In genomic region chr12:68223067-68223747, GRCh38 we compare ENCODE assay signal across 8 cellular contexts. TPM values are rescaled to one million over a fixed set of nuclear protein-coding genes. Genes with fewer than 3 reads are reported as not detected.
DNase-seq lines count a peak whose midpoint lies in the region; ATAC-seq and TF ChIP-seq lines count a peak whose summit lies in the region.

No MANE protein-coding gene starts in this region.

- H3K27me3 ChIP-seq in A673 (replicated peaks; ENCODE audit: insufficient read depth, low read depth, low read length, poor library complexity), result peaks cover 35% of the 10 kb centered on the region

- H3K9me3 ChIP-seq in A673 (ENCODE audit: low read depth, low read length, poor library complexity, severe bottlenecking), result no peaks in the 10 kb centered on the region

- ATAC-seq in GM18861 (IDR thresholded peaks at IDR 0.05; ENCODE audit: unreplicated experiment) (peak; percentile 92), HG03103 (IDR thresholded peaks at IDR 0.05; ENCODE audit: low read depth, unreplicated experiment) (peak; percentile 93)

- no peaks in the 10 kb centered on the region for H3K4me1 ChIP-seq in A673 (ENCODE audit: insufficient read depth, low read length, poor library complexity, severe bottlenecking)

- DNase-seq in A673 (ENCODE audit: low spot score) (peak; percentile 88), NCI-H2227 treated with DMSO at 0.1 percent for 48 hours (lab: John Stamatoyannopoulos, UW) (peak; percentile 93), kidney tubule cell (ENCODE audit: low spot score) (peak; percentile 78)
- DNase-seq in activated CD4-positive, CD25-positive, alpha-beta regulatory T cell (lab: John Stamatoyannopoulos, UW), result peak; percentile 24 to 39 (median 36)
- DNase-seq in central memory CD4-positive, alpha-beta T cell, result peak; percentile 68
- peak; percentile 62 for DNase-seq in stimulated activated CD4-positive, alpha-beta T cell treated with anti-CD3 and anti-CD28 coated beads, Interleukin-2, amount 100 ng/mL, for 4 hours (ENCODE audit: low read depth)

- TF ChIP-seq CTCF in A673 (conservative IDR thresholded peaks at IDR 0.05; ENCODE audit: low read depth, low read length), result peak; percentile 90

- CTCF ChIA-PET in A673 (lab: Charles Lee), result interaction anchor here (1.2 to 2.2 kb wide), 2 partner anchors 94 to 867 kb away, joined by 4 to 8 read pairs; no protein-coding TSS in a partner anchor

- no TSS peak for BruUV-seq in A673 (replicated peaks; lab: Mats Ljungman, UMichigan)

- intact Hi-C loops in A673 (cut with micrococcal nuclease; ENCODE audit: unreplicated experiment), result loop anchor here (1.0 to 10.0 kb wide), 2 partner anchors 94 to 582 kb away; partner anchors contain the start of gene MDM2

- no peak overlapping the region for H3K4me3 ChIP-seq in A673 (ENCODE audit: low read depth, low read length, poor library complexity, severe bottlenecking)

- no peaks in the 10 kb centered on the region for H3K36me3 ChIP-seq in A673 (ENCODE audit: insufficient read depth, low read length, poor library complexity, severe bottlenecking)

- POLR2A ChIA-PET in A673 (lab: Charles Lee; ENCODE audit: low non-redundant PET), result no interaction called here

- H3K27ac ChIP-seq in A673 (ENCODE audit: low read depth, low read length, poor library complexity, severe bottlenecking), result no peak overlapping the region

RNA-seq across cellular contexts. Expression of gene IL26, which starts 2.4 kb away (rescaled TPM):
- total RNA-seq in A673 (2021), result not detected in 2 replicates

RNA-seq across cellular contexts. Expression of gene IL22, which starts 30.2 kb away (rescaled TPM):
- total RNA-seq in A673 (2021), result not detected in 2 replicates

Comparison
In these comparisons a context has a peak if more than half of its experiments do, and no peak if none do; other contexts are left out.
1. DNase-seq: peak in every context shown above with its lines; median percentile 93 in NCI-H2227 treated with DMSO at 0.1 percent for 48 hours; 88 in A673; 78 in kidney tubule cell; 68 in central memory CD4-positive, alpha-beta T cell; 62 in stimulated activated CD4-positive, alpha-beta T cell treated with anti-CD3 and anti-CD28 coated beads, Interleukin-2, amount 100 ng/mL, for 4 hours; 36 in activated CD4-positive, CD25-positive, alpha-beta regulatory T cell.